In the genomic region with DNA sequence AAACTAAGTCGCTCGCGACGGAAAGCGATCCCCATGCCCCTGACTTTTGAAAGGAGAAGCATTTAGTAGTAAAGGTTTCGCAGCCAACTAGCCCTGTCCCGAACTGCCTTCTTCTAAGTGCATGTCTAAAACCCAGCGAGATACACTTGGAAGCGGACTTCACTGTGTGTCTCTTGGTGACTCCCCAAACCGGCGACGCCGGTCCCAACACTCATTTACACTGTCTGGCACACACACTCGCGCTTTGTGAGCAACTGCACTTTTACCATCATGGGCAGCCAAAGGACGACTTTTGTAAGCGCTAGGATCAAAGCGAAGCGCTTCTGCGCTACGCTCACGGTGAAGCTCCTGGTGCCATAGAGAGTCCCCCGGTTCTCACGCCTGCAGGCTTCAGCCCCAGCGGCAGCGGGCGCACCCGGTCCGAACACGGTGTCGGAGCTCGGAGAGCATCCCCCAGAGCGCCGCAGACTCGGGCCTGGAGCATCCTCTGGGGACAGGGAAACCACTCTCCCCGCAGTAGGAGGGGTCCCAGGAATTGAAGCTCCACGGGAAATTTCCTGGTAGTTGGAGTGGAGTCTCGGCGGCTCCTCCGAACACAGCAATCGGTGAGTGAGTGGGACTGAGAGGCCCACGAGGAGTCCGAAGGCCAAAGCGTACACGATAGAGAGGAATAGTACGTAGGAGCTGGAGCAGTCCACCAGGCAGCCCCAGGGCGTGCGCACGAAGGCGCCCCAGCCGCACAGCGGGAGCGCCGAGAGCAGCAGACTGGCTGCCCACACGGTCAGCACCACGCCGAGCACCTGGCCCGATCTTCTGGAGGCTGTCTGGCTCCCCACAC, we compare ENCODE assay signal across 9 cellular contexts. TPM values are rescaled to one million over a fixed set of nuclear protein-coding genes. Genes with fewer than 3 reads are reported as not detected.
DNase-seq lines count a peak whose midpoint lies in the region; ATAC-seq and TF ChIP-seq lines count a peak whose summit lies in the region.
"Had no signal": no experiment of that assay in that cellular context is flagged by ENCODE, and none has a peak within 500 bp of the region (broad histone marks: within the 10 kb centered on the region; RNA-seq: fewer than 3 reads in every experiment).

No MANE protein-coding gene starts in this region.

- TF ChIP-seq CTCF in RWPE2 (IDR thresholded peaks at IDR 0.05; ENCODE audit: poor library complexity, severe bottlenecking) (no peak), psoas muscle (IDR thresholded peaks at IDR 0.05) (no peak)

- peak; percentile 58 for DNase-seq in H7
- DNase-seq in RWPE2 (ENCODE audit: low spot score): peak; percentile 35
- peak in 36 of 42 donors; percentile 2 to 58 (median 38) for DNase-seq in head of caudate nucleus
- DNase-seq in psoas muscle: no peak
- DNase-seq in foreskin melanocyte: no peak
- DNase-seq in central memory CD4-positive, alpha-beta T cell: no peak
- DNase-seq: activated CD4-positive, alpha-beta T cell treated with anti-CD3 and anti-CD28 coated beads for 1 hour had no signal

- H3K4me3 ChIP-seq in H7 (ENCODE audit: insufficient read depth, low read depth, low read length) (peak overlapping the region; percentile 42), RWPE2 (ENCODE audit: severe bottlenecking) (no peak overlapping the region), psoas muscle (peak overlapping the region; percentile 6)

- H3K27me3 ChIP-seq in H7 (ENCODE audit: control insufficient read depth, insufficient read depth, low read length): peaks cover 27% of the 10 kb centered on the region
- peaks cover 48% of the 10 kb centered on the region for H3K27me3 ChIP-seq in RWPE2 (ENCODE audit: insufficient read depth, poor library complexity, severe bottlenecking)
- H3K27me3 ChIP-seq in psoas muscle (ENCODE audit: insufficient read depth in 3 of 3, low read length in 2 of 3): peaks cover 0 to 25% (median 13%) of the 10 kb centered on the region in 3 donors

- intact Hi-C loops in head of caudate nucleus (cut with DNase I): no loop called here
- intact Hi-C loops in psoas muscle (cut with DNase I): no loop called here

- peak; percentile 55 for ATAC-seq in RWPE2 (ENCODE audit: low read depth)
- ATAC-seq in psoas muscle: no peak
- no peak for ATAC-seq in HG02763 (IDR thresholded peaks at IDR 0.05; ENCODE audit: unreplicated experiment)
- no peak for ATAC-seq in HG03175 (IDR thresholded peaks at IDR 0.05; ENCODE audit: unreplicated experiment)

- H3K4me1 ChIP-seq in RWPE2 (ENCODE audit: insufficient read depth, poor library complexity, severe bottlenecking) (no peaks in the 10 kb centered on the region), psoas muscle (no peaks in the 10 kb centered on the region)

- H3K27ac ChIP-seq in RWPE2 (ENCODE audit: poor library complexity, severe bottlenecking): no peak overlapping the region
- no peak overlapping the region for H3K27ac ChIP-seq in psoas muscle

- WGBS in psoas muscle, 3 donors: 1 to 3% (median 1%) methylated on average over 58 of the region's 58 CpGs

- no peaks in the 10 kb centered on the region for H3K9me3 ChIP-seq in RWPE2 (ENCODE audit: severe bottlenecking)
- no peaks in the 10 kb centered on the region for H3K9me3 ChIP-seq in psoas muscle

- H3K36me3 ChIP-seq in H7 (replicated peaks; ENCODE audit: control insufficient read depth, insufficient read depth, low read length) (no peaks in the 10 kb centered on the region), RWPE2 (ENCODE audit: low read depth) (no peaks in the 10 kb centered on the region), psoas muscle (ENCODE audit: insufficient read depth in 1 of 2, low read depth in 1 of 2) (no peaks in the 10 kb centered on the region)

RNA-seq across cellular contexts. Expression of gene GPR149, which starts 1.4 kb away (rescaled TPM):
- not detected in 2 replicates for total RNA-seq in H7 (2014; rRNA removed; shearing (Covaris generic))
- not detected for total RNA-seq in psoas muscle
- not detected for polyA plus RNA-seq in psoas muscle

Comparison
In these comparisons a context has a peak if more than half of its experiments do, and no peak if none do; other contexts are left out.
1. DNase-seq: peak in H7 (single experiment), RWPE2 (single experiment) and head of caudate nucleus (36 of 42); none in psoas muscle (0 of 2), foreskin melanocyte (single experiment) and central memory CD4-positive, alpha-beta T cell (single experiment).